In genomic region chr11:4643682-4644081, GRCh38 we compare ENCODE assay signal across 20 cellular contexts. TPM values are rescaled to one million over a fixed set of nuclear protein-coding genes. Genes with fewer than 3 reads are reported as not detected.
DNase-seq lines count a peak whose midpoint lies in the region; ATAC-seq, FAIRE-seq and TF ChIP-seq lines count a peak whose summit lies in the region.
"Had no signal": no experiment of that assay in that cellular context is flagged by ENCODE, and none has a peak within 500 bp of the region (broad histone marks: within the 10 kb centered on the region; RNA-seq: fewer than 3 reads in every experiment).

Gene OR51E1, plus strand, starts transcription at chr11:4643982. Its CDS starts 8,545 bp downstream, at chr11:4652527.

- peak in 1 of 5 donors; percentile 18 for DNase-seq in heart left ventricle
- no peak for DNase-seq in left cardiac atrium
- no peak for DNase-seq in coronary artery (ENCODE audit: low spot score)
- DNase-seq in neuronal stem cell (ENCODE audit: low spot score) = no peak
- DNase-seq in H54 (ENCODE audit: insufficient read length, low spot score) = no peak
- no peak for DNase-seq in anterior cingulate cortex (lab: John Stamatoyannopoulos, UW)
- DNase-seq in substantia nigra (lab: John Stamatoyannopoulos, UW) = no peak
- DNase-seq: CD8-positive, alpha-beta memory T cell; DMS79; KBM-7; NCI-H1048; NCI-H1436 treated with DMSO at 0.1 percent for 48 hours; NCI-H2029 treated with DMSO at 0.1 percent for 48 hours; PC-9 had no signal

- H4K8ac ChIP-seq in neuronal stem cell (ENCODE audit: low read depth, low read length) = no peak within 1 kb of the TSS

- no peak within 1 kb of the TSS for H2BK15ac ChIP-seq in neuronal stem cell (ENCODE audit: low read length)

- H3K14ac ChIP-seq in neuronal stem cell (ENCODE audit: low read length) = no peak within 1 kb of the TSS

- intact Hi-C loops in heart left ventricle (cut with DNase I) (no loop called here), left cardiac atrium (cut with DNase I) (no loop called here)

- ATAC-seq in heart left ventricle = peak in 2 of 4 donors; percentile 17 to 20
- no peak for ATAC-seq in left cardiac atrium
- ATAC-seq: HCT116 had no signal

- H3K4me3 ChIP-seq in heart left ventricle = peak within 1 kb of the TSS in 11 of 12 donors; percentile 6 to 61 (median 51)
- H3K4me3 ChIP-seq in coronary artery = peak within 1 kb of the TSS; percentile 31
- no peak within 1 kb of the TSS for H3K4me3 ChIP-seq in neuronal stem cell (ENCODE audit: low read length in 2 of 2)
- peak within 1 kb of the TSS in 4 of 5 donors; percentile 52 to 67 (median 62) for H3K4me3 ChIP-seq in subcutaneous abdominal adipose tissue (ENCODE audit: low read depth in 1 of 5, low read length in 5 of 5)
- H3K4me3 ChIP-seq: PC-9 had no signal

- WGBS in heart left ventricle, 4 donors = 48 to 59% (median 56%) methylated on average over 3 of the region's 3 CpGs
- no CpG with 5 or more reads among the region's 3 CpGs for WGBS in neuronal stem cell (ENCODE audit: extremely low coverage in 2 of 2, insufficient read length in 2 of 2, insufficient replicate concordance in 1 of 2), 2 donors

- H3K4me1 ChIP-seq in heart left ventricle = peaks cover 11 to 70% (median 35%) of the 10 kb centered on the region in 12 donors
- H3K4me1 ChIP-seq in neuronal stem cell (ENCODE audit: control insufficient read depth in 2 of 2, insufficient read depth in 1 of 2, low read depth in 1 of 2, low read length in 2 of 2) = peaks cover 0 to 15% of the 10 kb centered on the region in 2 donors
- H3K4me1 ChIP-seq in subcutaneous abdominal adipose tissue (ENCODE audit: control insufficient read depth in 5 of 5, insufficient read depth in 5 of 5, low read length in 5 of 5) = peaks cover 0 to 58% (median 13%) of the 10 kb centered on the region in 5 donors

- no peak within 1 kb of the TSS for H3K4me2 ChIP-seq in neuronal stem cell (ENCODE audit: insufficient read depth, low read length, poor library complexity, severe bottlenecking)
- H3K4me2 ChIP-seq: PC-9 had no signal

- H3K18ac ChIP-seq in neuronal stem cell (ENCODE audit: low read length) = peak within 1 kb of the TSS; percentile 46

- H2BK12ac ChIP-seq in neuronal stem cell (ENCODE audit: low read length) = no peak within 1 kb of the TSS

- H2AFZ ChIP-seq in neuronal stem cell (ENCODE audit: low read length) = no peak within 1 kb of the TSS
- H2AFZ ChIP-seq: PC-9 had no signal

- no peaks in the 10 kb centered on the region for H3K9me3 ChIP-seq in heart left ventricle
- no peaks in the 10 kb centered on the region for H3K9me3 ChIP-seq in neuronal stem cell (replicated peaks in 1 of 2; ENCODE audit: control insufficient read depth in 2 of 2, insufficient read depth in 1 of 2, low read depth in 1 of 2, low read length in 2 of 2)
- no peaks in the 10 kb centered on the region for H3K9me3 ChIP-seq in subcutaneous abdominal adipose tissue (ENCODE audit: control insufficient read depth in 5 of 5, low read length in 5 of 5)

- TF ChIP-seq CTCF in heart left ventricle (IDR thresholded peaks at IDR 0.05) = no peak
- no peak for TF ChIP-seq CTCF in coronary artery (IDR thresholded peaks at IDR 0.05)

- H2BK5ac ChIP-seq in neuronal stem cell (ENCODE audit: low read length) = no peak within 1 kb of the TSS

- H3K23ac ChIP-seq in neuronal stem cell (ENCODE audit: low read depth, low read length, poor library complexity) = no peak within 1 kb of the TSS

- H4K91ac ChIP-seq in neuronal stem cell (ENCODE audit: low read depth, low read length, poor library complexity) = no peak within 1 kb of the TSS

- no peaks in the 10 kb centered on the region for H3K79me1 ChIP-seq in neuronal stem cell (ENCODE audit: low read depth, low read length)

- no peak for TF ChIP-seq POLR2A in heart left ventricle (IDR thresholded peaks at IDR 0.05)
- TF ChIP-seq POLR2A in H54 (IDR thresholded peaks at IDR 0.05; ENCODE audit: low read depth, low read length) = no peak

- H3K9ac ChIP-seq in neuronal stem cell (ENCODE audit: low read depth, low read length, poor library complexity) = no peak within 1 kb of the TSS
- peak within 1 kb of the TSS in 2 of 5 donors; percentile 32 to 68 for H3K9ac ChIP-seq in subcutaneous abdominal adipose tissue (ENCODE audit: low read length in 5 of 5)

- peak within 1 kb of the TSS; percentile 15 to 94 (median 83) for H3K27ac ChIP-seq in heart left ventricle
- peak within 1 kb of the TSS in 1 of 2 donors; percentile 3 for H3K27ac ChIP-seq in coronary artery
- H3K27ac ChIP-seq in neuronal stem cell (replicated peaks; ENCODE audit: low read length) = no peak within 1 kb of the TSS
- H3K27ac ChIP-seq in subcutaneous abdominal adipose tissue (ENCODE audit: low read depth, low read length) = peak within 1 kb of the TSS; percentile 61
- no peak within 1 kb of the TSS for H3K27ac ChIP-seq in substantia nigra (ENCODE audit: low read depth, low read length, poor library complexity, severe bottlenecking)
- H3K27ac ChIP-seq: PC-9 had no signal

- no peaks in the 10 kb centered on the region for H3K27me3 ChIP-seq in heart left ventricle
- H3K27me3 ChIP-seq in neuronal stem cell (ENCODE audit: control insufficient read depth in 3 of 3, insufficient read depth in 3 of 3, low read depth in 1 of 3, low read length in 3 of 3) = no peaks in the 10 kb centered on the region
- peaks cover 0 to 8% (median 0%) of the 10 kb centered on the region in 5 donors for H3K27me3 ChIP-seq in subcutaneous abdominal adipose tissue (ENCODE audit: control insufficient read depth in 5 of 5, insufficient read depth in 4 of 5, low read length in 5 of 5)

- H2BK120ac ChIP-seq in neuronal stem cell (ENCODE audit: low read depth, low read length) = no peak within 1 kb of the TSS

- FAIRE-seq in H54 (lab: Jason Lieb, UNC) = no peak
- FAIRE-seq: D721Med had no signal

- no peak within 1 kb of the TSS for H2AK5ac ChIP-seq in neuronal stem cell (ENCODE audit: low read depth, low read length)

- no peaks in the 10 kb centered on the region for H3K36me3 ChIP-seq in heart left ventricle
- H3K36me3 ChIP-seq in neuronal stem cell (replicated peaks in 1 of 2; ENCODE audit: control insufficient read depth in 2 of 2, insufficient read depth in 2 of 2, low read length in 2 of 2) = no peaks in the 10 kb centered on the region
- no peaks in the 10 kb centered on the region for H3K36me3 ChIP-seq in subcutaneous abdominal adipose tissue (ENCODE audit: control insufficient read depth in 5 of 5, insufficient read depth in 5 of 5, low read length in 5 of 5)

- H3K4ac ChIP-seq in neuronal stem cell (ENCODE audit: low read length) = no peak within 1 kb of the TSS

RNA-seq across cellular contexts. Expression of gene OR51E1, which starts in this region (rescaled TPM):
- total RNA-seq in heart left ventricle (1 to 10 TPM in 8 of 9 donors, under 1 TPM in 1; 0.69 to 4.3 (median 2.2) TPM), left cardiac atrium (under 1 TPM; 0.34 to 0.91 TPM)
- 1 to 10 TPM; 1.8 to 2.1 TPM for polyA plus RNA-seq in heart left ventricle
- polyA plus RNA-seq in neuronal stem cell (2013, experiment 1 of 2) = not detected
- polyA plus RNA-seq in neuronal stem cell (2013, experiment 2 of 2) = not detected
- total RNA-seq: A172; CD8-positive, alpha-beta memory T cell; NCI-H460; PC-9 had no signal
- polyA plus RNA-seq: BJ; CD8-positive, alpha-beta memory T cell had no signal

Comparison
In these comparisons a context has a peak if more than half of its experiments do, and no peak if none do; other contexts are left out.
1. H3K27ac ChIP-seq: peak in heart left ventricle (12 of 12) and subcutaneous abdominal adipose tissue (single experiment); none in neuronal stem cell (single experiment) and substantia nigra (single experiment).
2. H3K4me3 ChIP-seq: peak in heart left ventricle (11 of 12), coronary artery (single experiment) and subcutaneous abdominal adipose tissue (4 of 5); none in neuronal stem cell (0 of 2).